Comparison of ENCODE assay signal across 1 cellular context in genomic region chr20:45368221-45368980, GRCh38.
TF ChIP-seq lines count a peak whose summit lies in the region.

No MANE protein-coding gene starts in this region.

TF ChIP-seq in GM12878, 131 proteins besides CTCF, POLR2A, EP300 and RAD21 (continued from another document):
- TF ChIP-seq CEBPZ (IDR thresholded peaks at IDR 0.05; ENCODE audit: low read depth, low read length) (no peak), STAT3 (IDR thresholded peaks at IDR 0.05; ENCODE audit: low read depth, low read length) (peak; percentile 75; the same call in 1 of the 2 replicates), ATF2 (IDR thresholded peaks at IDR 0.05; ENCODE audit: low read length) (peak; percentile 96), GATAD2B (conservative IDR thresholded peaks at IDR 0.05; ENCODE audit: low read depth) (peak; percentile 70; the same call in 1 of the 2 replicates), IRF3 (IDR thresholded peaks at IDR 0.05) (no peak), NR2F1 (conservative IDR thresholded peaks at IDR 0.05) (peak; percentile 97), RB1 (IDR thresholded peaks at IDR 0.05; ENCODE audit: borderline replicate concordance) (no peak; the same call in 1 of the 2 replicates), ZNF24 (IDR thresholded peaks at IDR 0.05) (0 out of 2 replicates have a peak, but pooled peaks have one; percentile 58), MEF2A (IDR thresholded peaks at IDR 0.05; ENCODE audit: insufficient read depth, low read depth, low read length) (peak; percentile 77), PKNOX1 (IDR thresholded peaks at IDR 0.05) (peak; percentile 97), CREB1 (IDR thresholded peaks at IDR 0.05; ENCODE audit: low read depth) (peak; percentile 67)
